Comparison of ENCODE assay signal across 18 cellular contexts in genomic region chr18:28650860-28651259, GRCh38.
"Had no signal": no experiment of that assay in that cellular context is flagged by ENCODE, and none has a peak within 500 bp of the region (broad histone marks: within the 10 kb centered on the region; RNA-seq: fewer than 3 reads in every experiment).

No MANE protein-coding gene starts in this region.

- H3K27me3 ChIP-seq: colonic mucosa, esophagus muscularis mucosa, hepatocyte, spleen, tibial artery, upper lobe of right lung, vagina had no signal

- ATAC-seq: naive thymus-derived CD4-positive, alpha-beta T cell; sciatic nerve; stimulated activated memory B cell treated with anti-CD40 and anti-IgM and Interleukin-4, amounts not matched to agents 10 μg/mL and 1 μg/mL and 100 μg/mL, for 72 hours; upper lobe of right lung had no signal

- H3K9me3 ChIP-seq: colonic mucosa, esophagus muscularis mucosa, tibial artery, upper lobe of right lung, vagina had no signal

- H3K36me3 ChIP-seq: colonic mucosa, esophagus muscularis mucosa, spleen, tibial artery, upper lobe of right lung, vagina had no signal

- H3K4me1 ChIP-seq: colonic mucosa, esophagus muscularis mucosa, spleen, tibial artery, upper lobe of right lung, vagina had no signal

- DNase-seq: colonic mucosa; effector CD4-positive, alpha-beta T cell; foreskin melanocyte; head of caudate nucleus; naive thymus-derived CD4-positive, alpha-beta T cell; nephron progenitor cell; stimulated activated CD4-positive, alpha-beta T cell treated with anti-CD3 and anti-CD28 coated beads, Interleukin-15, amount 100 ng/mL, for 24 hours; stimulated activated CD4-positive, alpha-beta T cell treated with anti-CD3 and anti-CD28 coated beads, Interleukin-1b, Interleukin-23, amount 100 ng/mL, for 48 hours; stimulated activated CD4-positive, alpha-beta T cell treated with anti-CD3 and anti-CD28 coated beads, Interleukin-4, amount 100 ng/mL, for 24 hours; tibial artery; upper lobe of right lung had no signal

- H3K27ac ChIP-seq: colonic mucosa, epithelial cell of prostate, esophagus muscularis mucosa, hepatocyte, spleen, tibial artery, upper lobe of right lung, vagina had no signal

- H3K4me3 ChIP-seq: colonic mucosa, esophagus muscularis mucosa, hepatocyte, spleen, tibial artery, upper lobe of right lung, vagina had no signal
